ENCODE assay signal across 12 cellular contexts in the genomic region with DNA sequence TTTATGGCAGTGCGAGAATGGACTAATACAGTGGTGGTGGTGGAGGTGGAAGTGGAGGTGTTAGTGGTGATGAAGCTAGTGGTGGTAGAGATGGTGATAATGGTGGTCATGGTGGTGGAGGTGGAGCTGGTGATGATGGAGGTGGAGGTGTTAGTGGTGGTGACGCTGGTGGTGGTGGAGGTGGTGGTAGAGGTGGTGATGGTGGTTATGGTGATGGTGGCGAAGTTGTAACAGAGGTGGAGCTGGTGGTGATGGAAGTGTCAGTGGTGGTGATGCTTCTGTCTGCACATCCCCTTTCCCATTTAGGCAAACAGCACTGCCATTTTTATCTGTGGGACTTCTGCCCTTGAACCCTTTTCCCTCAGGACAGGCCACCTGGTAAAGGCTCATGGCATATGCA. TPM values are rescaled to one million over a fixed set of nuclear protein-coding genes. Genes with fewer than 3 reads are reported as not detected.
DNase-seq lines count a peak whose midpoint lies in the region; ATAC-seq, FAIRE-seq and TF ChIP-seq lines count a peak whose summit lies in the region.
"Had no signal": no experiment of that assay in that cellular context is flagged by ENCODE, and none has a peak within 500 bp of the region (broad histone marks: within the 10 kb centered on the region; RNA-seq: fewer than 3 reads in every experiment).

No MANE protein-coding gene starts in this region.

- H3K79me1 ChIP-seq in trophoblast cell (ENCODE audit: low read length): no peaks in the 10 kb centered on the region

- H4K12ac ChIP-seq in trophoblast cell (ENCODE audit: low read depth, low read length): no peak overlapping the region

- no peak for TF ChIP-seq CTCF in OCI-LY7 (conservative IDR thresholded peaks at IDR 0.05; ENCODE audit: low read length)
- no peak for TF ChIP-seq CTCF in kidney (IDR thresholded peaks at IDR 0.05; ENCODE audit: borderline replicate concordance, extremely low read depth, insufficient read depth)

- POLR2A ChIA-PET in OCI-LY7 (lab: Charles Lee): no interaction called here

- no CpG with 5 or more reads among the region's 3 CpGs for WGBS in trophoblast cell (ENCODE audit: extremely low coverage, insufficient coverage, insufficient read length)

- no peaks in the 10 kb centered on the region for H3K36me3 ChIP-seq in OCI-LY7 (ENCODE audit: insufficient read depth, low read length)
- no peaks in the 10 kb centered on the region for H3K36me3 ChIP-seq in trophoblast cell (ENCODE audit: control insufficient read depth in 1 of 2, insufficient read depth in 2 of 2, low read length in 2 of 2)
- H3K36me3 ChIP-seq in kidney (ENCODE audit: control insufficient read depth in 1 of 2, insufficient read depth in 2 of 2, low read length in 2 of 2): no peaks in the 10 kb centered on the region

- no peak overlapping the region for H3K27ac ChIP-seq in OCI-LY7 (ENCODE audit: low read depth, low read length, poor library complexity, severe bottlenecking)
- H3K27ac ChIP-seq in trophoblast cell (ENCODE audit: low read depth, low read length): no peak overlapping the region
- no peak overlapping the region for H3K27ac ChIP-seq in kidney (ENCODE audit: low read depth in 2 of 2, low read length in 2 of 2)
- H3K27ac ChIP-seq: KMS-11 had no signal

- H3K4me3 ChIP-seq in OCI-LY7 (ENCODE audit: low read depth, low read length, poor library complexity, severe bottlenecking): no peak overlapping the region
- H3K4me3 ChIP-seq in trophoblast cell (ENCODE audit: low read depth, low read length): peak overlapping the region; percentile 2
- H3K4me3 ChIP-seq in kidney (ENCODE audit: low read length in 2 of 2): no peak overlapping the region

- H4K8ac ChIP-seq in trophoblast cell (ENCODE audit: low read depth, low read length): no peak overlapping the region

- no peak overlapping the region for H3K18ac ChIP-seq in trophoblast cell (ENCODE audit: low read length)

- BruUV-seq in OCI-LY7 (replicated peaks; lab: Mats Ljungman, UMichigan): no TSS peak

- peak; percentile 9 for DNase-seq in OCI-LY7 (ENCODE audit: low spot score)
- peak; percentile 24 for DNase-seq in fibroblast of peridontal ligament (ENCODE audit: extremely low read depth)
- no peak for DNase-seq in trophoblast cell
- no peak for DNase-seq in kidney
- DNase-seq in frontal cortex (ENCODE audit: low spot score in 2 of 2): no peak
- DNase-seq: activated T-cell treated with anti-CD3 and anti-CD28 coated beads, Interleukin-2, amount 50 U/mL, for 4 hours; NCI-H446; stimulated activated CD4-positive, alpha-beta T cell treated with anti-CD3 and anti-CD28 coated beads, Interleukin-15, amount 100 ng/mL, for 24 hours had no signal

- H3K4me2 ChIP-seq in OCI-LY7 (ENCODE audit: low read length) (no peak overlapping the region), trophoblast cell (ENCODE audit: low read length) (no peak overlapping the region)
- H3K4me2 ChIP-seq: KMS-11 had no signal

- H3K27me3 ChIP-seq in trophoblast cell (ENCODE audit: insufficient read depth, low read length): no peaks in the 10 kb centered on the region

- no peak overlapping the region for H2BK5ac ChIP-seq in trophoblast cell (ENCODE audit: low read depth, low read length, poor library complexity)

- H3K9me2 ChIP-seq in OCI-LY7 (ENCODE audit: insufficient read depth, low read length): no peaks in the 10 kb centered on the region

- ATAC-seq in GM18907 (IDR thresholded peaks at IDR 0.05; ENCODE audit: unreplicated experiment) (peak; percentile 66), HG03520 (IDR thresholded peaks at IDR 0.05; ENCODE audit: unreplicated experiment) (no peak), GM21381 (IDR thresholded peaks at IDR 0.05; ENCODE audit: unreplicated experiment) (no peak)
- ATAC-seq: activated T-cell treated with anti-CD3 and anti-CD28 coated beads, Interleukin-2, amount 50 U/mL, for 4 hours had no signal

- no peak overlapping the region for H2BK12ac ChIP-seq in trophoblast cell (ENCODE audit: low read length)

- H3K23ac ChIP-seq in trophoblast cell (ENCODE audit: low read length): no peak overlapping the region

- no peak overlapping the region for H4K91ac ChIP-seq in trophoblast cell (ENCODE audit: low read depth, low read length)

- intact Hi-C loops in OCI-LY7 (cut with micrococcal nuclease; ENCODE audit: unreplicated experiment): no loop called here
- intact Hi-C loops in kidney (cut with DNase I): no loop called here

- no peaks in the 10 kb centered on the region for H3K79me2 ChIP-seq in OCI-LY7 (ENCODE audit: insufficient read depth, low read depth, low read length)
- H3K79me2 ChIP-seq in trophoblast cell (ENCODE audit: control insufficient read depth, insufficient read depth, low read length, poor library complexity): no peaks in the 10 kb centered on the region

- no peak overlapping the region for H3K9ac ChIP-seq in trophoblast cell (ENCODE audit: low read length)
- H3K9ac ChIP-seq in kidney (ENCODE audit: low read length in 2 of 2): no peak overlapping the region
- H3K9ac ChIP-seq: KMS-11 had no signal

- H3K9me3 ChIP-seq in OCI-LY7 (ENCODE audit: low read length) (no peaks in the 10 kb centered on the region), trophoblast cell (ENCODE audit: insufficient read depth, low read depth, low read length) (peaks cover 23% of the 10 kb centered on the region), kidney (ENCODE audit: control insufficient read depth in 1 of 2, low read length in 2 of 2) (no peaks in the 10 kb centered on the region)

- H2AFZ ChIP-seq in OCI-LY7 (ENCODE audit: low read length) (no peak overlapping the region), trophoblast cell (ENCODE audit: insufficient read depth, low read length, poor library complexity) (no peak overlapping the region)

- no peak overlapping the region for H2BK120ac ChIP-seq in trophoblast cell (ENCODE audit: insufficient read depth, low read length, poor library complexity)

- H2AK5ac ChIP-seq in trophoblast cell (ENCODE audit: low read length): no peak overlapping the region

- H4K20me1 ChIP-seq in OCI-LY7 (ENCODE audit: insufficient read depth, low read length): no peaks in the 10 kb centered on the region

- CTCF ChIA-PET in OCI-LY7 (lab: Charles Lee; ENCODE audit: unreplicated experiment): no interaction called here

- FAIRE-seq in kidney (lab: Jason Lieb, UNC) (no peak), frontal cortex (lab: Jason Lieb, UNC) (no peak)

- H3K14ac ChIP-seq in trophoblast cell (ENCODE audit: low read length): no peak overlapping the region

- no peak overlapping the region for H3K4ac ChIP-seq in trophoblast cell (ENCODE audit: low read depth, low read length)

- H3K4me1 ChIP-seq in OCI-LY7 (ENCODE audit: insufficient read depth, low read length, poor library complexity, severe bottlenecking): no peaks in the 10 kb centered on the region
- no peaks in the 10 kb centered on the region for H3K4me1 ChIP-seq in trophoblast cell (ENCODE audit: control insufficient read depth in 1 of 2, insufficient read depth in 2 of 2, low read length in 2 of 2)
- H3K4me1 ChIP-seq in kidney (ENCODE audit: control insufficient read depth in 1 of 2, insufficient read depth in 1 of 2, low read depth in 1 of 2, low read length in 2 of 2): no peaks in the 10 kb centered on the region

RNA-seq across cellular contexts. Expression of a gene that starts 7.4 kb away (rescaled TPM):
- 0.39 TPM in 1 of 2 replicates, not detected in the other for total RNA-seq in OCI-LY7 (2014; rRNA removed; shearing (Covaris generic))
- total RNA-seq in OCI-LY7 (2022) (0.35 and 0.70 TPM in 2 replicates), kidney (4.8 TPM), frontal cortex (52.2 TPM)
- polyA plus RNA-seq in trophoblast cell (2013): not detected in 2 replicates
- polyA plus RNA-seq in kidney (ENCODE audit: insufficient read depth, low read depth, low replicate concordance): 6.2 TPM

Comparison
In these comparisons a context has a peak if more than half of its experiments do, and no peak if none do; other contexts are left out.
1. DNase-seq: peak in OCI-LY7 (single experiment) and fibroblast of peridontal ligament (single experiment); none in trophoblast cell (0 of 2), kidney (single experiment) and frontal cortex (0 of 2).